In genomic region chr1:246164764-246165163, GRCh38 we compare ENCODE assay signal across 15 cellular contexts.
DNase-seq lines count a peak whose midpoint lies in the region; ATAC-seq, FAIRE-seq and TF ChIP-seq lines count a peak whose summit lies in the region.
"Had no signal": no experiment of that assay in that cellular context is flagged by ENCODE, and none has a peak within 500 bp of the region (broad histone marks: within the 10 kb centered on the region; RNA-seq: fewer than 3 reads in every experiment).

No MANE protein-coding gene starts in this region.

- H3K9me3 Mint-ChIP-seq in nephron progenitor cell, result no peaks in the 10 kb centered on the region
- H3K9me3 Mint-ChIP-seq: CD8-positive, alpha-beta T cell; H9 had no signal

- H3K36me3 Mint-ChIP-seq in nephron progenitor cell (ENCODE audit: low read depth), result no peaks in the 10 kb centered on the region

- peaks cover 29% of the 10 kb centered on the region for H3K4me1 Mint-ChIP-seq in nephron progenitor cell

- DNase-seq in HepG2 (ENCODE audit: low spot score) (no peak), right lobe of liver (no peak), K562 (ENCODE audit: extremely low read depth in 1 of 4, low spot score in 3 of 4) (no peak), nephron progenitor cell (no peak), KBM-7 (no peak)
- DNase-seq: 8988T; Calu3; CD8-positive, alpha-beta T cell; DMS79 treated with DMSO at 0.1 percent for 48 hours; GF-D8; H9 had no signal

- H3K27ac Mint-ChIP-seq in nephron progenitor cell, result no peak overlapping the region
- H3K27ac Mint-ChIP-seq: CD8-positive, alpha-beta T cell had no signal

- H3K27me3 Mint-ChIP-seq in nephron progenitor cell (ENCODE audit: low read depth, poor library complexity), result no peaks in the 10 kb centered on the region

- H3K9me3 ChIP-seq in HepG2 (ENCODE audit: low read length) (no peaks in the 10 kb centered on the region), right lobe of liver (no peaks in the 10 kb centered on the region), K562 (replicated peaks; ENCODE audit: control insufficient read depth, insufficient read depth, low read depth, low read length) (no peaks in the 10 kb centered on the region)
- H3K9me3 ChIP-seq: BLaER1 had no signal

- H3K9me1 ChIP-seq in K562 (ENCODE audit: control insufficient read depth, insufficient read depth, low read length), result no peaks in the 10 kb centered on the region

- POLR2A ChIA-PET in HepG2 (lab: Yijun Ruan, JAX) (no interaction called here), K562 (lab: Yijun Ruan, JAX) (interaction anchor here (0.7 to 1.1 kb wide), 3 partner anchors 8 to 48 kb away, joined by 3 to 4 read pairs (median 3); no protein-coding TSS in a partner anchor)

- TF ChIP-seq CTCF in HepG2 (CRISPR knock-in tag; IDR thresholded peaks at IDR 0.05) (no peak), right lobe of liver (IDR thresholded peaks at IDR 0.05) (no peak), K562 (IDR thresholded peaks at IDR 0.05 in 2 of 3, conservative IDR thresholded peaks at IDR 0.05 in 1 of 3; ENCODE audit: insufficient read depth in 2 of 3, low read depth in 1 of 3, low read length in 3 of 3) (no peak), nephron progenitor cell (IDR thresholded peaks at IDR 0.05) (no peak)

- H3K27ac ChIP-seq in HepG2 (ENCODE audit: extremely low read length, insufficient read depth, low read length), result no peak overlapping the region
- H3K27ac ChIP-seq in right lobe of liver, result no peak overlapping the region
- peak overlapping the region; percentile 9; the same call in 1 of the 3 replicates for H3K27ac ChIP-seq in K562 (ENCODE audit: extremely low read depth, low read depth, low read length)
- H3K27ac ChIP-seq: BLaER1 had no signal

- TF ChIP-seq EP300 in HepG2 (IDR thresholded peaks at IDR 0.05; ENCODE audit: low read depth in 2 of 2, low read length in 2 of 2) (no peak), HepG2 (CRISPR knock-in tag; IDR thresholded peaks at IDR 0.05; ENCODE audit: borderline replicate concordance) (no peak), K562 (IDR thresholded peaks at IDR 0.05; ENCODE audit: low read length) (no peak)

- H3K27me3 ChIP-seq in HepG2 (ENCODE audit: control insufficient read depth in 1 of 2, insufficient read depth in 2 of 2, low read length in 2 of 2), result no peaks in the 10 kb centered on the region
- no peaks in the 10 kb centered on the region for H3K27me3 ChIP-seq in right lobe of liver
- H3K27me3 ChIP-seq in K562 (ENCODE audit: control insufficient read depth in 2 of 2, insufficient read depth in 2 of 2, low read length in 2 of 2), result no peaks in the 10 kb centered on the region; a peak in 1 of 5 replicates
- H3K27me3 ChIP-seq: BLaER1 had no signal

- no peaks in the 10 kb centered on the region; the same call in 1 of the 2 replicates for H4K20me1 ChIP-seq in HepG2 (ENCODE audit: insufficient read depth, low read length)
- H4K20me1 ChIP-seq in K562 (replicated peaks; ENCODE audit: control insufficient read depth, insufficient read depth, low read length), result no peaks in the 10 kb centered on the region
- H4K20me1 ChIP-seq: BLaER1 had no signal

- peaks cover 29% of the 10 kb centered on the region for H3K4me1 ChIP-seq in HepG2 (ENCODE audit: insufficient read depth, low read length)
- H3K4me1 ChIP-seq in right lobe of liver, result no peaks in the 10 kb centered on the region
- H3K4me1 ChIP-seq in K562 (replicated peaks in 1 of 2; ENCODE audit: control insufficient read depth in 2 of 2, insufficient read depth in 2 of 2, low read length in 2 of 2), result peaks cover 14 to 52% of the 10 kb centered on the region in 2 experiments
- H3K4me1 ChIP-seq: BLaER1 had no signal

- 97% methylated on average over 9 of the region's 9 CpGs for WGBS in HepG2 (ENCODE audit: low lambda C conversion rate)
- WGBS in right lobe of liver (ENCODE audit: insufficient coverage, low coverage, low lambda C conversion rate, missing lambda C conversion rate), result 79% methylated on average over 8 of the region's 9 CpGs
- 92% methylated on average over 9 of the region's 9 CpGs for WGBS in K562 (ENCODE audit: insufficient coverage, low coverage, missing lambda C conversion rate)

- no peaks in the 10 kb centered on the region for H3K79me2 ChIP-seq in HepG2 (ENCODE audit: insufficient read depth, low read length)
- H3K79me2 ChIP-seq in K562 (ENCODE audit: control insufficient read depth, insufficient read depth, low read length), result peaks cover 38% of the 10 kb centered on the region

- no peak for TF ChIP-seq RAD21 in HepG2 (CRISPR knock-in tag; IDR thresholded peaks at IDR 0.05)
- TF ChIP-seq RAD21 in K562 (CRISPR knock-in tag; conservative IDR thresholded peaks at IDR 0.05 in 1 of 2, IDR thresholded peaks at IDR 0.05 in 1 of 2), result no peak

- BruUV-seq in HepG2 (replicated peaks; lab: Mats Ljungman, UMichigan) (no TSS peak), K562 (replicated peaks; lab: Mats Ljungman, UMichigan) (no TSS peak)

- peak overlapping the region; percentile 1 for H3K4me3 Mint-ChIP-seq in nephron progenitor cell
- H3K4me3 Mint-ChIP-seq: CD8-positive, alpha-beta T cell; H9 had no signal

- in situ Hi-C loops in HepG2 (cut with HindIII; ENCODE audit: extremely low pct_ligation_motif_present, low pct_unique_long_range_greater_than_20kb) (no loop called here), K562 (cut with MboI) (no loop called here), KBM-7 (cut with MboI; ENCODE audit: low pct_unique_long_range_greater_than_20kb, low sequenced_read_pairs) (no loop called here)

- H3K36me3 ChIP-seq in HepG2 (replicated peaks in 1 of 2; ENCODE audit: control insufficient read depth in 1 of 2, insufficient read depth in 2 of 2, low read length in 2 of 2), result no peaks in the 10 kb centered on the region
- H3K36me3 ChIP-seq in right lobe of liver, result no peaks in the 10 kb centered on the region
- H3K36me3 ChIP-seq in K562 (ENCODE audit: control insufficient read depth, insufficient read depth, low read length), result peaks cover 4% of the 10 kb centered on the region; the same call in 2 of the 3 replicates
- H3K36me3 ChIP-seq: BLaER1 had no signal

- H2AFZ ChIP-seq in HepG2 (ENCODE audit: low read length) (no peak overlapping the region), K562 (ENCODE audit: low read depth, low read length) (no peak overlapping the region)

- FAIRE-seq in HepG2 (lab: Jason Lieb, UNC) (no peak), K562 (lab: Jason Lieb, UNC) (no peak)
- FAIRE-seq: H1 had no signal

- CTCF ChIA-PET in HepG2 (lab: Yijun Ruan, JAX; ENCODE audit: low intra/inter-chr PET ratio, low total read pairs), result no interaction called here
- CTCF ChIA-PET in K562 (lab: Yijun Ruan, JAX; ENCODE audit: low intra/inter-chr PET ratio), result no interaction called here

- H3K4me3 ChIP-seq in HepG2 (replicated peaks in 1 of 3; ENCODE audit: insufficient read depth in 1 of 3, low read depth in 2 of 3, low read length in 3 of 3) (no peak overlapping the region), right lobe of liver (no peak overlapping the region), K562 (no peak overlapping the region)
- H3K4me3 ChIP-seq: BLaER1 had no signal

- TF ChIP-seq POLR2A in HepG2 (IDR thresholded peaks at IDR 0.05; ENCODE audit: insufficient read depth in 1 of 2, low read depth in 2 of 2, low read length in 2 of 2), result no peak
- TF ChIP-seq POLR2A in right lobe of liver (IDR thresholded peaks at IDR 0.05), result no peak
- no peak for TF ChIP-seq POLR2A in K562 (conservative IDR thresholded peaks at IDR 0.05)

- intact Hi-C loops in HepG2 (cut with micrococcal nuclease; ENCODE audit: unreplicated experiment) (no loop called here), right lobe of liver (cut with DNase I) (no loop called here), K562 (cut with micrococcal nuclease) (no loop called here)

- H3K9ac ChIP-seq in HepG2 (ENCODE audit: insufficient read depth, low read depth, low read length) (no peak overlapping the region), K562 (ENCODE audit: insufficient read depth in 1 of 2, low read depth in 2 of 2, low read length in 2 of 2) (no peak overlapping the region)
- H3K9ac ChIP-seq: BLaER1 had no signal

- ATAC-seq in HepG2 (no peak), right lobe of liver (no peak), K562 (no peak), HG03460 (IDR thresholded peaks at IDR 0.05; ENCODE audit: unreplicated experiment) (no peak), GM21447 (IDR thresholded peaks at IDR 0.05; ENCODE audit: unreplicated experiment) (no peak)
- ATAC-seq: CD8-positive, alpha-beta T cell had no signal

- H3K4me2 ChIP-seq in HepG2 (ENCODE audit: low read depth, low read length) (no peak overlapping the region), K562 (ENCODE audit: insufficient read depth, low read length) (no peak overlapping the region)
- H3K4me2 ChIP-seq: BLaER1 had no signal

TF ChIP-seq in HepG2, 621 proteins besides CTCF, POLR2A, EP300 and RAD21 (continues in another document):
- TF ChIP-seq ZNF274 (CRISPR knock-in tag; IDR thresholded peaks at IDR 0.05), result no peak

TF ChIP-seq in K562, 482 proteins besides CTCF, POLR2A, EP300 and RAD21 (continues in another document):
- TF ChIP-seq TCF3 (CRISPR knock-in tag; IDR thresholded peaks at IDR 0.05) (no peak), NR0B1 (IDR thresholded peaks at IDR 0.05; ENCODE audit: partially characterized antibody) (no peak), MLLT1 (IDR thresholded peaks at IDR 0.05) (0 out of 4 replicates have a peak, but pooled peaks of 1 of the 2 experiments have one; percentile 12), ETV5 (CRISPR knock-in tag; IDR thresholded peaks at IDR 0.05; ENCODE audit: low read depth) (0 out of 2 replicates have a peak, but pooled peaks have one; percentile 13)

Comparison
In these comparisons a context has a peak if more than half of its experiments do, and no peak if none do; other contexts are left out.
1. Of the 241 proteins assayed by ChIP-seq in both HepG2 and K562: peak only in HepG2: none; only in K562: CEBPG and ETV5; in both: CEBPB; in neither: 238.